Comparison of ENCODE assay signal across 15 cellular contexts in genomic region chr11:10655227-10655626, GRCh38. TPM values are rescaled to one million over a fixed set of nuclear protein-coding genes. Genes with fewer than 3 reads are reported as not detected.
DNase-seq lines count a peak whose midpoint lies in the region; ATAC-seq, FAIRE-seq and TF ChIP-seq lines count a peak whose summit lies in the region.
"Had no signal": no experiment of that assay in that cellular context is flagged by ENCODE, and none has a peak within 500 bp of the region (broad histone marks: within the 10 kb centered on the region; RNA-seq: fewer than 3 reads in every experiment).

No MANE protein-coding gene starts in this region.

- TF ChIP-seq EP300 in K562 (IDR thresholded peaks at IDR 0.05; ENCODE audit: low read length): no peak

- CTCF ChIA-PET in K562 (lab: Yijun Ruan, JAX; ENCODE audit: low intra/inter-chr PET ratio): interaction anchor here (2.8 kb wide), 1 partner anchor 141 kb away, joined by 12 read pairs; no protein-coding TSS in a partner anchor

- no peak overlapping the region for H3K9ac ChIP-seq in K562 (ENCODE audit: insufficient read depth in 1 of 2, low read depth in 2 of 2, low read length in 2 of 2)
- no peak overlapping the region for H3K9ac ChIP-seq in neuronal stem cell (ENCODE audit: low read depth, low read length, poor library complexity)
- H3K9ac ChIP-seq: KMS-11 had no signal

- FAIRE-seq in K562 (lab: Jason Lieb, UNC): no peak
- FAIRE-seq: RCC 7860 had no signal

- H4K91ac ChIP-seq in neuronal stem cell (ENCODE audit: low read depth, low read length, poor library complexity): no peak overlapping the region

- H4K8ac ChIP-seq in neuronal stem cell (ENCODE audit: low read depth, low read length): no peak overlapping the region

- H3K27ac Mint-ChIP-seq in nephron: peak overlapping the region in 2 of 3 experiments; percentile 11 to 30

- H3K4me1 ChIP-seq in left ventricle myocardium inferior (peaks cover 50% of the 10 kb centered on the region), K562 (replicated peaks in 1 of 2; ENCODE audit: control insufficient read depth in 2 of 2, insufficient read depth in 2 of 2, low read length in 2 of 2) (peaks cover 36 to 46% of the 10 kb centered on the region in 2 experiments), vagina (peaks cover 81% of the 10 kb centered on the region), neuronal stem cell (ENCODE audit: control insufficient read depth in 2 of 2, insufficient read depth in 1 of 2, low read depth in 1 of 2, low read length in 2 of 2) (peaks cover 18 to 20% of the 10 kb centered on the region in 2 donors)

- H3K4me1 Mint-ChIP-seq in nephron: peaks cover 64% of the 10 kb centered on the region

- in situ Hi-C loops in K562 (cut with MboI): loop anchor here (10.0 kb wide), 1 partner anchor 250 kb away; no protein-coding TSS in a partner anchor

- no peak for ATAC-seq in K562

- H3K18ac ChIP-seq in neuronal stem cell (ENCODE audit: low read length): no peak overlapping the region

- H3K9me3 Mint-ChIP-seq in nephron: no peaks in the 10 kb centered on the region

- no peak for TF ChIP-seq POLR2A in K562 (conservative IDR thresholded peaks at IDR 0.05)
- TF ChIP-seq POLR2A in vagina (IDR thresholded peaks at IDR 0.05): no peak

- H2AK5ac ChIP-seq in neuronal stem cell (ENCODE audit: low read depth, low read length): no peak overlapping the region

- H3K27ac ChIP-seq in left ventricle myocardium inferior (replicated peaks) (peak overlapping the region; percentile 72), K562 (ENCODE audit: extremely low read depth, low read depth, low read length) (no peak overlapping the region), vagina (peak overlapping the region; percentile 82), neuronal stem cell (replicated peaks; ENCODE audit: low read length) (no peak overlapping the region)
- H3K27ac ChIP-seq: KMS-11, VCaP had no signal

- no peak overlapping the region for H2BK15ac ChIP-seq in neuronal stem cell (ENCODE audit: low read length)

- 54% methylated on average over 4 of the region's 4 CpGs for WGBS in K562 (ENCODE audit: insufficient coverage, low coverage, missing lambda C conversion rate)
- no CpG with 5 or more reads among the region's 4 CpGs for WGBS in neuronal stem cell (ENCODE audit: extremely low coverage in 2 of 2, insufficient read length in 2 of 2, insufficient replicate concordance in 1 of 2), 2 donors

- intact Hi-C loops in left ventricle myocardium inferior (cut with micrococcal nuclease): no loop called here
- intact Hi-C loops in cardiac septum (cut with DNase I): loop anchor here (2.0 to 10.0 kb wide), 2 partner anchors 80 to 240 kb away; no protein-coding TSS in a partner anchor
- intact Hi-C loops in K562 (cut with micrococcal nuclease): loop anchor here (2.0 kb wide), 1 partner anchor 140 kb away; no protein-coding TSS in a partner anchor
- intact Hi-C loops in vagina (cut with DNase I): no loop called here

- POLR2A ChIA-PET in K562 (lab: Yijun Ruan, JAX): interaction anchor here (0.6 to 1.4 kb wide), 2 partner anchors 12 to 242 kb away, joined by 3 to 4 read pairs; no protein-coding TSS in a partner anchor

- H3K9me1 ChIP-seq in K562 (ENCODE audit: control insufficient read depth, insufficient read depth, low read length): no peaks in the 10 kb centered on the region

- no peaks in the 10 kb centered on the region for H3K79me1 ChIP-seq in neuronal stem cell (ENCODE audit: low read depth, low read length)

- H2BK120ac ChIP-seq in neuronal stem cell (ENCODE audit: low read depth, low read length): no peak overlapping the region

- H4K20me1 ChIP-seq in K562 (replicated peaks; ENCODE audit: control insufficient read depth, insufficient read depth, low read length): no peaks in the 10 kb centered on the region

- no peak overlapping the region for H3K4me3 Mint-ChIP-seq in nephron

- H3K4me3 ChIP-seq in left ventricle myocardium inferior (no peak overlapping the region), K562 (no peak overlapping the region), vagina (no peak overlapping the region), neuronal stem cell (ENCODE audit: low read length in 2 of 2) (no peak overlapping the region)
- H3K4me3 ChIP-seq: thyroid gland had no signal

- no peak for DNase-seq in left ventricle myocardium inferior
- DNase-seq in cardiac septum (ENCODE audit: low spot score): no peak
- no peak for DNase-seq in K562 (ENCODE audit: extremely low read depth in 1 of 4, low spot score in 3 of 4)
- no peak for DNase-seq in vagina (ENCODE audit: extremely low spot score in 2 of 2)
- no peak for DNase-seq in activated CD4-positive, alpha-beta T cell treated with anti-CD3 and anti-CD28 coated beads, Interleukin-2, amount 50 U/mL, for 4 hours
- no peak for DNase-seq in neuronal stem cell (ENCODE audit: low spot score)
- DNase-seq in ureter (ENCODE audit: low spot score): no peak
- DNase-seq: anterior cingulate cortex, midbrain, NCI-H2171 treated with DMSO at 0.1 percent for 48 hours, thyroid gland had no signal

- no peak for TF ChIP-seq RAD21 in K562 (CRISPR knock-in tag; conservative IDR thresholded peaks at IDR 0.05 in 1 of 2, IDR thresholded peaks at IDR 0.05 in 1 of 2)

- no peaks in the 10 kb centered on the region for H3K36me3 Mint-ChIP-seq in nephron (ENCODE audit: low read depth)

- TF ChIP-seq CTCF in left ventricle myocardium inferior (IDR thresholded peaks at IDR 0.05; ENCODE audit: borderline replicate concordance) (no peak), K562 (IDR thresholded peaks at IDR 0.05 in 2 of 3, conservative IDR thresholded peaks at IDR 0.05 in 1 of 3; ENCODE audit: insufficient read depth in 2 of 3, low read depth in 1 of 3, low read length in 3 of 3) (no peak), nephron (IDR thresholded peaks at IDR 0.05; ENCODE audit: unreplicated experiment in 3 of 3) (no peak), vagina (IDR thresholded peaks at IDR 0.05) (no peak)

- H3K27me3 ChIP-seq in left ventricle myocardium inferior (ENCODE audit: low read depth) (no peaks in the 10 kb centered on the region), K562 (ENCODE audit: control insufficient read depth in 2 of 2, insufficient read depth in 2 of 2, low read length in 2 of 2) (no peaks in the 10 kb centered on the region), vagina (no peaks in the 10 kb centered on the region), neuronal stem cell (ENCODE audit: control insufficient read depth in 3 of 3, insufficient read depth in 3 of 3, low read depth in 1 of 3, low read length in 3 of 3) (no peaks in the 10 kb centered on the region)
- H3K27me3 ChIP-seq: thyroid gland had no signal

- no peak overlapping the region for H3K23ac ChIP-seq in neuronal stem cell (ENCODE audit: low read depth, low read length, poor library complexity)

- H2BK12ac ChIP-seq in neuronal stem cell (ENCODE audit: low read length): no peak overlapping the region

- BruUV-seq in K562 (replicated peaks; lab: Mats Ljungman, UMichigan): no TSS peak

- H2AFZ ChIP-seq in K562 (ENCODE audit: low read depth, low read length): peak overlapping the region; percentile 92
- no peak overlapping the region for H2AFZ ChIP-seq in neuronal stem cell (ENCODE audit: low read length)

- no peak overlapping the region for H3K4me2 ChIP-seq in K562 (ENCODE audit: insufficient read depth, low read length)
- no peak overlapping the region for H3K4me2 ChIP-seq in neuronal stem cell (ENCODE audit: insufficient read depth, low read length, poor library complexity, severe bottlenecking)
- H3K4me2 ChIP-seq: KMS-11 had no signal

- H3K14ac ChIP-seq in neuronal stem cell (ENCODE audit: low read length): no peak overlapping the region

- no peaks in the 10 kb centered on the region for H3K79me2 ChIP-seq in K562 (ENCODE audit: control insufficient read depth, insufficient read depth, low read length)

- H3K4ac ChIP-seq in neuronal stem cell (ENCODE audit: low read length): no peak overlapping the region

- H3K36me3 ChIP-seq in left ventricle myocardium inferior (no peaks in the 10 kb centered on the region), K562 (ENCODE audit: control insufficient read depth, insufficient read depth, low read length) (no peaks in the 10 kb centered on the region), vagina (no peaks in the 10 kb centered on the region), neuronal stem cell (replicated peaks in 1 of 2; ENCODE audit: control insufficient read depth in 2 of 2, insufficient read depth in 2 of 2, low read length in 2 of 2) (no peaks in the 10 kb centered on the region)
- H3K36me3 ChIP-seq: thyroid gland had no signal

- H3K27me3 Mint-ChIP-seq in nephron (ENCODE audit: low read depth): peaks cover under 1% of the 10 kb centered on the region

- no peaks in the 10 kb centered on the region for H3K9me3 ChIP-seq in left ventricle myocardium inferior (replicated peaks)
- H3K9me3 ChIP-seq in K562 (replicated peaks; ENCODE audit: control insufficient read depth, insufficient read depth, low read depth, low read length): no peaks in the 10 kb centered on the region
- H3K9me3 ChIP-seq in vagina: no peaks in the 10 kb centered on the region
- no peaks in the 10 kb centered on the region for H3K9me3 ChIP-seq in neuronal stem cell (replicated peaks in 1 of 2; ENCODE audit: control insufficient read depth in 2 of 2, insufficient read depth in 1 of 2, low read depth in 1 of 2, low read length in 2 of 2)
- H3K9me3 ChIP-seq: thyroid gland had no signal

- H2BK5ac ChIP-seq in neuronal stem cell (ENCODE audit: low read length): no peak overlapping the region

RNA-seq across cellular contexts. Expression of gene IRAG1, which starts 38.3 kb away (rescaled TPM):
- total RNA-seq in left ventricle myocardium inferior: 5.1 TPM
- 6.4 TPM for total RNA-seq in cardiac septum
- total RNA-seq in K562 (2011; cell fraction: chromatin; rRNA removed; ENCODE audit: low replicate concordance): 0.07 and 0.23 TPM in 2 replicates
- 0.17 and 0.26 TPM in 2 replicates for total RNA-seq in K562 (2011; cell fraction: nucleolus; rRNA removed)
- 0.15 TPM in 2 replicates for total RNA-seq in K562 (2011; cell fraction: nucleoplasm; rRNA removed)
- total RNA-seq in K562 (2014; rRNA removed): 0.04 TPM in 1 of 2 replicates, not detected in the other
- total RNA-seq in K562 (2014; rRNA removed; fragmentation: Illumina TruSeq; extraction: Trizol): 0.07 and 0.22 TPM in 2 replicates
- total RNA-seq in K562 (2015; rRNA removed; fragmentation: Illumina TruSeq; extraction: Trizol): 0.08 and 0.11 TPM in 2 replicates
- 0.22 and 0.27 TPM in 2 replicates for total RNA-seq in K562 (2021)
- 0.11 and 0.14 TPM in 2 replicates for polyA plus RNA-seq in K562 (2011; rRNA removed)
- polyA plus RNA-seq in K562 (2011; cell fraction: cytosol; rRNA removed): 0.10 and 0.16 TPM in 2 replicates
- 0.10 TPM in 2 replicates for polyA plus RNA-seq in K562 (2011; cell fraction: nucleus; rRNA removed)
- polyA plus RNA-seq in K562 (2012): 0.08 and 0.15 TPM in 2 replicates
- 0.07 and 0.10 TPM in 2 replicates for polyA plus RNA-seq in K562 (2014; fragmentation: Illumina TruSeq; extraction: Trizol)
- polyA plus RNA-seq in K562 (2014; fragmentation: Nextera tagmentation; extraction: Ambion mirVana): under 1 TPM; 0.01 TPM
- 0.01 TPM in 1 of 2 replicates, not detected in the other for polyA plus RNA-seq in K562 (2014; rRNA removed)
- polyA minus RNA-seq in K562 (2011; rRNA and poly(A)+ RNA removed): 0.07 and 0.45 TPM in 2 replicates
- polyA minus RNA-seq in K562 (2011; cell fraction: cytosol; rRNA and poly(A)+ RNA removed): not detected in 2 replicates
- under 0.01 and 0.11 TPM in 2 replicates for polyA minus RNA-seq in K562 (2011; cell fraction: nucleus; rRNA and poly(A)+ RNA removed)
- total RNA-seq in vagina: 18.2 TPM
- polyA plus RNA-seq in neuronal stem cell (2013, experiment 1 of 2): 3.1 TPM
- 3.1 TPM for polyA plus RNA-seq in neuronal stem cell (2013, experiment 2 of 2)
- 75.5 TPM for total RNA-seq in ureter

Comparison
In these comparisons a context has a peak if more than half of its experiments do, and no peak if none do; other contexts are left out.
1. intact Hi-C loops: an anchor here in cardiac septum (2.0 to 10.0 kb wide) and K562 (2.0 kb wide); none called in left ventricle myocardium inferior and vagina.
2. H3K27ac ChIP-seq: peak in left ventricle myocardium inferior (single experiment) and vagina (single experiment); none in K562 (single experiment) and neuronal stem cell (single experiment).